Comparison of ENCODE assay signal across 7 cellular contexts in genomic region chr3:160565442-160566403, GRCh38. TPM values are rescaled to one million over a fixed set of nuclear protein-coding genes. Genes with fewer than 3 reads are reported as not detected.
DNase-seq lines count a peak whose midpoint lies in the region; ATAC-seq and TF ChIP-seq lines count a peak whose summit lies in the region.

Gene KPNA4 (minus strand): TSS chr3:160565571. CDS start chr3:160565282, 289 bp downstream.

- ATAC-seq in GM18508 (IDR thresholded peaks at IDR 0.05; ENCODE audit: insufficient read depth, unreplicated experiment) (peak; percentile 83), HG03025 (IDR thresholded peaks at IDR 0.05; ENCODE audit: low FRiP score, unreplicated experiment) (peak; percentile 94)

- H3K27me3 ChIP-seq in hepatocyte, result no peaks in the 10 kb centered on the region

- peak within 1 kb of the TSS; percentile 100 for H3K27ac ChIP-seq in hepatocyte

- H3K9me2 ChIP-seq in hepatocyte (replicated peaks; ENCODE audit: insufficient read depth), result no peaks in the 10 kb centered on the region

- under 1% methylated on average over 59 of the region's 71 CpGs for WGBS in hepatocyte (ENCODE audit: low lambda C conversion rate, missing lambda C conversion rate)

- H3K4me1 ChIP-seq in hepatocyte (ENCODE audit: insufficient read depth), result peaks cover 18% of the 10 kb centered on the region

- DNase-seq in NCI-H2081 (lab: John Stamatoyannopoulos, UW), result peak; percentile 99
- peak; percentile 92 for DNase-seq in T1000 (lab: John Stamatoyannopoulos, UW)
- DNase-seq in astrocyte of the hippocampus (ENCODE audit: low read depth, low spot score), result peak; percentile 99
- peak; percentile 99 for DNase-seq in hepatocyte (ENCODE audit: low spot score)
- peak; percentile 97 for DNase-seq in retina

- H3K79me2 ChIP-seq in hepatocyte, result peaks cover 49% of the 10 kb centered on the region

- H3K4me2 ChIP-seq in hepatocyte, result peak within 1 kb of the TSS; percentile 90

- H2AFZ ChIP-seq in hepatocyte, result peak within 1 kb of the TSS; percentile 82

- TF ChIP-seq CTCF in hepatocyte (IDR thresholded peaks at IDR 0.05; ENCODE audit: poor library complexity), result no peak

- H3K9me3 ChIP-seq in hepatocyte (ENCODE audit: low read depth), result no peaks in the 10 kb centered on the region

- peaks cover 38% of the 10 kb centered on the region for H4K20me1 ChIP-seq in hepatocyte (ENCODE audit: insufficient read depth, poor library complexity, severe bottlenecking)

- H3K36me3 ChIP-seq in hepatocyte (replicated peaks; ENCODE audit: insufficient read depth, low read depth), result no peaks in the 10 kb centered on the region

- H3K4me3 ChIP-seq in hepatocyte, result peak within 1 kb of the TSS; percentile 66

RNA-seq across cellular contexts. Expression of gene KPNA4, which starts in this region (rescaled TPM):
- total RNA-seq in hepatocyte, result 22.3 and 26.6 TPM in 2 replicates
- polyA plus RNA-seq in hepatocyte, result 6.8 and 13.0 TPM in 2 replicates

Comparison
In these comparisons a context has a peak if more than half of its experiments do, and no peak if none do; other contexts are left out.
1. Peak in every context shown above with its lines: DNase-seq, ATAC-seq, H3K4me3 ChIP-seq and H3K27ac ChIP-seq.